In the genomic region with DNA sequence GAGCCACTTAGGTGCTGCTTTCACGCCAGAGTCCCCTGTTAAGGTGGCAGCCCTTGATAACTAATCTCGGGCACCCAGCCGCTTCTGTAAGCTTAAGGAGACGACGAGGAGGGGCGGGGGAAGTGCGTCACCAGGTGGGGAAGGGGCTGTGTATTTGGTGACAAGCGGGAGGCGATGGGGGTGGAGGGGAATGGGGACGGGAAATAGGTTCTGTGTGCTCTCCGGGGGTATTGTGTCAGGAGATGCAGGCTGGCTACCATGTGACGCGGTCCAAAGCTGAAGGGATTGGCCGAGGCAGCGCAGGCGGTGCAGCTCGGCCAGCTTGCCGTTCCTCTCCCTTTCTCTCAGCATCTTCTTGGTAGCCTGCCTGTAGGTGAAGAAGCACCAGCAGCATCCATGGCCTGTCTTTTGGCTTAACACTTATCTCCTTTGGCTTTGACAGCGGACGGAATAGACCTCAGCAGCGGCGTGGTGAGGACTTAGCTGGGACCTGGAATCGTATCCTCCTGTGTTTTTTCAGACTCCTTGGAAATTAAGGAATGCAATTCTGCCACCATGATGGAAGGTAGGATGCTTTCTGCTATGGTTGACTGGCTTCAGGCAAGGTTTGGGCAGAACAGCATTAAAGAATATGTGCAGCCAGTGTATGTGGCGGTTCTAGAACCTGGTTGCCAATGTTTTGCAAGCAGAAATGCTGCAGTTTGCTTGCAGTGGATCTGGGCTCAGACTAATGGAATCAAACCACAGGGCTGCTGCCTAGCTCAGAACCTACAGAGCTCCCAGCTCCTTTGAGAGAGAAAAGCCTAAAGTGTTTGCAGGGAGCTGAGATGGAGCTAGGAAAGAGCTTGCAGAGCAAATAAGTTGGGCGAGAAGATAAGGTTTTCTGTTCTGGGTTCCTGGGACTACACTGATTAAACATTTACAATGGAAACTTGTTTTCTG, we compare ENCODE assay signal across 1 cellular context.
A peak's percentile ranks its signal among the peaks of the same experiment; 100 is the strongest.
TF ChIP-seq lines count a peak whose summit lies in the region.

A gene with protein sequence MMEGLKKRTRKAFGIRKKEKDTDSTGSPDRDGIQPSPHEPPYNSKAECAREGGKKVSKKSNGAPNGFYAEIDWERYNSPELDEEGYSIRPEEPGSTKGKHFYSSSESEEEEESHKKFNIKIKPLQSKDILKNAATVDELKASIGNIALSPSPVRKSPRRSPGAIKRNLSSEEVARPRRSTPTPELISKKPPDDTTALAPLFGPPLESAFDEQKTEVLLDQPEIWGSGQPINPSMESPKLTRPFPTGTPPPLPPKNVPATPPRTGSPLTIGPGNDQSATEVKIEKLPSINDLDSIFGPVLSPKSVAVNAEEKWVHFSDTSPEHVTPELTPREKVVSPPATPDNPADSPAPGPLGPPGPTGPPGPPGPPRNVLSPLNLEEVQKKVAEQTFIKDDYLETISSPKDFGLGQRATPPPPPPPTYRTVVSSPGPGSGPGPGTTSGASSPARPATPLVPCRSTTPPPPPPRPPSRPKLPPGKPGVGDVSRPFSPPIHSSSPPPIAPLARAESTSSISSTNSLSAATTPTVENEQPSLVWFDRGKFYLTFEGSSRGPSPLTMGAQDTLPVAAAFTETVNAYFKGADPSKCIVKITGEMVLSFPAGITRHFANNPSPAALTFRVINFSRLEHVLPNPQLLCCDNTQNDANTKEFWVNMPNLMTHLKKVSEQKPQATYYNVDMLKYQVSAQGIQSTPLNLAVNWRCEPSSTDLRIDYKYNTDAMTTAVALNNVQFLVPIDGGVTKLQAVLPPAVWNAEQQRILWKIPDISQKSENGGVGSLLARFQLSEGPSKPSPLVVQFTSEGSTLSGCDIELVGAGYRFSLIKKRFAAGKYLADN (plus strand): TSS at position 350 of the 942 bp plus-strand sequence. CDS start 206 bp downstream, at position 556.

TF ChIP-seq in GM23338, 12 proteins besides CTCF, POLR2A, EP300 and RAD21 (continued from another document):
- TF ChIP-seq CREB1 (CRISPR knock-in tag; IDR thresholded peaks at IDR 0.05; ENCODE audit: low read depth) = peak; percentile 41
- TF ChIP-seq POLR2AphosphoS5 (IDR thresholded peaks at IDR 0.05; ENCODE audit: low read depth) = peak; percentile 43; the same call in 1 of the 2 replicates
